Comparison of ENCODE assay signal across 25 cellular contexts in the genomic region with DNA sequence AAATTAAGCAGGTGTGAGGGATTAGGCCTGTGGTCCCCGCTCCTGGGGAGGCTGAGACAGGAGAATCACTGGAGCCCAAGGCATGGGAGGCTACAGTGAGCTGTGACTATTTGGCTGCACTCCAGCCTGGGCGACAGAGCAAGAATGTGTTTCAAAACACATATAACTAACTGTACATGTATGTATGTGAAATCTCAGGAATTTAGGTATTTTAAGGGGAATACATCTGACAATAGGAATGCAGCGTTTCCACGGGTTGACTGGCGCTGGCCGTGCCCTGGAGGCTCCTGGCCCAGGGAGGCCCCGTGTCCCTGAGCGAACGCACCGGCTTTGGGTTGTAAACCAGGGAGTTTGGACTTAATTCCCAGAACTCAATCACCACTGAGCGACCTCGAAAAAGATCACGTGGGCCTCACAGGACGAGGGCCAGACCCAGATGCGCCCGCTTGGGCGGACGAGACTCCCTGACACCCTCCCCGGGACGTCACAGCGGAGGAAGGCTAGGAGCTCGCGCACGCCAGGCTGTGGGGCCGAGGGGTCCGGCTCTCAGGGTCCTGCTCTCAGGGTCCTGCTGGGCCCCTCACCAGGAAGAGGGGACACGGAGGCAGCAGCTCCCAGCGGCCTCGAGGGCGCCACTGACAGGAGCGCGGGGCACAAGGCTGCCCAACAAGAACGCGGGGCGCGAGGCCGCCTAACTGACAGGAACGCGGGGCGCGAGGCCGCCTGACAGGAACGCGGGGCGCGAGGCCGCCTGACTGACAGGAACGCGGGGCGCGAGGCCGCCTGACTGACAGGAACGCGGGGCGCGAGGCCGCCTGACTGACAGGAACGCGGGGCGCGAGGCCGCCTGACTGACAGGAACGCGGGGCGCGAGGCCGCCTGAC. TPM values are rescaled to one million over a fixed set of nuclear protein-coding genes. Genes with fewer than 3 reads are reported as not detected.
"Had no signal": no experiment of that assay in that cellular context is flagged by ENCODE, and none has a peak within 500 bp of the region (broad histone marks: within the 10 kb centered on the region; RNA-seq: fewer than 3 reads in every experiment).

No MANE protein-coding gene starts in this region.

- DNase-seq: activated CD4-positive, alpha-beta T cell treated with anti-CD3 and anti-CD28 coated beads for 48 hours; activated CD4-positive, alpha-beta T cell treated with anti-CD3 and anti-CD28 coated beads, Interleukin-2, amount 50 U/mL, for 4 hours; activated CD4-positive, CD25-positive, alpha-beta regulatory T cell treated with anti-CD3 and anti-CD28 coated beads, Interleukin-2, amount 50 U/mL, for 72 hours; activated CD8-positive, alpha-beta memory T cell treated with anti-CD3 and anti-CD28 coated beads, Interleukin-2, amount 50 U/mL, for 48 hours; activated CD8-positive, alpha-beta T cell treated with anti-CD3 and anti-CD28 coated beads, Interleukin-2, amount 10 ng/mL, durations not matched to agents 7 days and 5 days; activated effector memory CD4-positive, alpha-beta T cell treated with Interleukin-2 at 50 U/mL for 16 hours; activated naive CD4-positive, alpha-beta T cell; activated T-cell treated with anti-CD3 and anti-CD28 coated beads, Interleukin-2, amount 50 U/mL, for 1 hour; body of pancreas; Kasumi-1; KBM-7; NCI-H1092; NCI-H1417 treated with DMSO at 0.1 percent for 48 hours; NCI-H1694; NCI-H2029 treated with DMSO at 0.1 percent for 48 hours; NCI-H345; NCI-H510A treated with DMSO at 0.1 percent for 48 hours; NCI-H69; PC-9; SHP77 treated with DMSO at 0.1 percent for 48 hours had no signal

- H3K9me3 ChIP-seq: ascending aorta, body of pancreas had no signal

- H3K36me3 Mint-ChIP-seq: activated naive CD4-positive, alpha-beta T cell treated with anti-CD3 and anti-CD28 coated beads, Interleukin-2, amount 50 U/mL, for 24 hours; WTC11 had no signal

- H3K4me3 Mint-ChIP-seq: activated CD8-positive, alpha-beta T cell treated with anti-CD3 and anti-CD28 coated beads, Interleukin-2, amount 10 ng/mL, durations not matched to agents 7 days and 5 days; activated naive CD4-positive, alpha-beta T cell treated with anti-CD3 and anti-CD28 coated beads, Interleukin-2, amount 50 U/mL, for 24 hours; T-helper 1 cell treated with Interleukin-12 subunit alpha and Interleukin-12 subunit beta and Interleukin-4 antibody, amounts not matched to agents 30 μg/mL and 1 μg/mL, for 36 hours; WTC11 had no signal

- H3K36me3 ChIP-seq: ascending aorta had no signal

- H3K4me1 ChIP-seq: ascending aorta had no signal

- H3K4me1 Mint-ChIP-seq: activated naive CD4-positive, alpha-beta T cell treated with anti-CD3 and anti-CD28 coated beads, Interleukin-2, amount 50 U/mL, for 24 hours had no signal

- H3K27ac Mint-ChIP-seq: activated CD8-positive, alpha-beta T cell treated with anti-CD3 and anti-CD28 coated beads, Interleukin-2, amount 10 ng/mL, durations not matched to agents 7 days and 5 days; activated naive CD4-positive, alpha-beta T cell treated with anti-CD3 and anti-CD28 coated beads, Interleukin-2, amount 50 U/mL, for 24 hours; T-helper 1 cell treated with Interleukin-12 subunit alpha and Interleukin-12 subunit beta and Interleukin-4 antibody, amounts not matched to agents 30 μg/mL and 1 μg/mL, for 36 hours; WTC11 had no signal

- H3K9me3 Mint-ChIP-seq: activated naive CD4-positive, alpha-beta T cell treated with anti-CD3 and anti-CD28 coated beads, Interleukin-2, amount 50 U/mL, for 24 hours; T-helper 1 cell treated with Interleukin-12 subunit alpha and Interleukin-12 subunit beta and Interleukin-4 antibody, amounts not matched to agents 30 μg/mL and 1 μg/mL, for 36 hours; WTC11 had no signal

- ATAC-seq: activated CD8-positive, alpha-beta T cell treated with anti-CD3 and anti-CD28 coated beads, Interleukin-2, amount 10 ng/mL, durations not matched to agents 7 days and 5 days; body of pancreas had no signal

- H3K4me3 ChIP-seq: ascending aorta, body of pancreas, PC-9 had no signal

- H2AFZ ChIP-seq: PC-9 had no signal

- H3K27ac ChIP-seq: ascending aorta, PC-9 had no signal

- H3K27me3 ChIP-seq: body of pancreas had no signal

- FAIRE-seq: bronchial epithelial cell had no signal

- H3K4me2 ChIP-seq: PC-9 had no signal

RNA-seq across cellular contexts. Expression of a gene that starts 18.4 kb away (rescaled TPM):
- total RNA-seq: PC-9 had no signal
